ENCODE assay signal across 1 cellular context in the genomic region with DNA sequence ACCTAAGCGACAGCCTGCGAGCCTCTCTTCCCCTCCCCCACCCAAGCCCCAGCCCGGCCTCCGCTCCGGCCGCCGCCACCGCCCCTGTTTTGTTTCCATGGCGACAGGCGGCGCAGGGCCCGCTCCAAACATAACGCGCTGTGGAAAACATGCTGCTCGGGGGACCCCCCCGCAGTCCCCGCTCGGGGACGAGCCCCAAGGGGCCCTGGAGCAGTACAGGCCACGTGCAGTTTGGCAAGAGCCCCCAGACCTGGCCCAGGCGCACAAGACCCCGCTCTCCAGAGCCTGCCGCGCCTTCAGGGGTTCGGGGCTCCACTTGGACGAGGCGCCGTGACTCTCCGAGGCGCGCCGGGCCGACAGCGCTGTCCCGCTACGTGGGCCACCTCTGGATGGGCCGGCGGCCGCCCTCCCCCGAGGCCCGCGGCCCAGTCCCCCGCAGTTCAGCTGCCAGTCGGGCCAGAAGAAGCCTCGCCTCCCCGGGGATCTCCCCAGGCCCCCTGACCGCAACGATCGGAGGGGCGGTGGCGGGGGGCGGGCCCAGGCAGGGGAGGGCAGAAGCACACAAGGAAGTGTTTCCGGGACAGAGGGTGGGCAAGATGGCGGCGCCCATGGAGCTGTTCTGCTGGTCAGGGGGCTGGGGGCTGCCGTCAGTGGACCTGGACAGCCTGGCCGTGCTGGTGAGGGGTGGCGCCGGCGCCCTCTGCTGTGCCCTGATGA.
TF ChIP-seq lines count a peak whose summit lies in the region.

A gene with protein sequence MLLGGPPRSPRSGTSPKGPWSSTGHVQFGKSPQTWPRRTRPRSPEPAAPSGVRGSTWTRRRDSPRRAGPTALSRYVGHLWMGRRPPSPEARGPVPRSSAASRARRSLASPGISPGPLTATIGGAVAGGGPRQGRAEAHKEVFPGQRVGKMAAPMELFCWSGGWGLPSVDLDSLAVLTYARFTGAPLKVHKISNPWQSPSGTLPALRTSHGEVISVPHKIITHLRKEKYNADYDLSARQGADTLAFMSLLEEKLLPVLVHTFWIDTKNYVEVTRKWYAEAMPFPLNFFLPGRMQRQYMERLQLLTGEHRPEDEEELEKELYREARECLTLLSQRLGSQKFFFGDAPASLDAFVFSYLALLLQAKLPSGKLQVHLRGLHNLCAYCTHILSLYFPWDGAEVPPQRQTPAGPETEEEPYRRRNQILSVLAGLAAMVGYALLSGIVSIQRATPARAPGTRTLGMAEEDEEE (plus strand): TSS at position 40 of the 717 bp plus-strand sequence. CDS start 110 bp downstream, at position 150.

TF ChIP-seq in Ishikawa, 13 proteins besides CTCF, POLR2A, EP300 and RAD21 (continued from another document):
- TF ChIP-seq, protein P1, sequence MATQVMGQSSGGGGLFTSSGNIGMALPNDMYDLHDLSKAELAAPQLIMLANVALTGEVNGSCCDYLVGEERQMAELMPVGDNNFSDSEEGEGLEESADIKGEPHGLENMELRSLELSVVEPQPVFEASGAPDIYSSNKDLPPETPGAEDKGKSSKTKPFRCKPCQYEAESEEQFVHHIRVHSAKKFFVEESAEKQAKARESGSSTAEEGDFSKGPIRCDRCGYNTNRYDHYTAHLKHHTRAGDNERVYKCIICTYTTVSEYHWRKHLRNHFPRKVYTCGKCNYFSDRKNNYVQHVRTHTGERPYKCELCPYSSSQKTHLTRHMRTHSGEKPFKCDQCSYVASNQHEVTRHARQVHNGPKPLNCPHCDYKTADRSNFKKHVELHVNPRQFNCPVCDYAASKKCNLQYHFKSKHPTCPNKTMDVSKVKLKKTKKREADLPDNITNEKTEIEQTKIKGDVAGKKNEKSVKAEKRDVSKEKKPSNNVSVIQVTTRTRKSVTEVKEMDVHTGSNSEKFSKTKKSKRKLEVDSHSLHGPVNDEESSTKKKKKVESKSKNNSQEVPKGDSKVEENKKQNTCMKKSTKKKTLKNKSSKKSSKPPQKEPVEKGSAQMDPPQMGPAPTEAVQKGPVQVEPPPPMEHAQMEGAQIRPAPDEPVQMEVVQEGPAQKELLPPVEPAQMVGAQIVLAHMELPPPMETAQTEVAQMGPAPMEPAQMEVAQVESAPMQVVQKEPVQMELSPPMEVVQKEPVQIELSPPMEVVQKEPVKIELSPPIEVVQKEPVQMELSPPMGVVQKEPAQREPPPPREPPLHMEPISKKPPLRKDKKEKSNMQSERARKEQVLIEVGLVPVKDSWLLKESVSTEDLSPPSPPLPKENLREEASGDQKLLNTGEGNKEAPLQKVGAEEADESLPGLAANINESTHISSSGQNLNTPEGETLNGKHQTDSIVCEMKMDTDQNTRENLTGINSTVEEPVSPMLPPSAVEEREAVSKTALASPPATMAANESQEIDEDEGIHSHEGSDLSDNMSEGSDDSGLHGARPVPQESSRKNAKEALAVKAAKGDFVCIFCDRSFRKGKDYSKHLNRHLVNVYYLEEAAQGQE (IDR thresholded peaks at IDR 0.05; ENCODE audit: low read depth), result no peak
- no peak for TF ChIP-seq CEBPB (IDR thresholded peaks at IDR 0.05)
